In the genomic region with DNA sequence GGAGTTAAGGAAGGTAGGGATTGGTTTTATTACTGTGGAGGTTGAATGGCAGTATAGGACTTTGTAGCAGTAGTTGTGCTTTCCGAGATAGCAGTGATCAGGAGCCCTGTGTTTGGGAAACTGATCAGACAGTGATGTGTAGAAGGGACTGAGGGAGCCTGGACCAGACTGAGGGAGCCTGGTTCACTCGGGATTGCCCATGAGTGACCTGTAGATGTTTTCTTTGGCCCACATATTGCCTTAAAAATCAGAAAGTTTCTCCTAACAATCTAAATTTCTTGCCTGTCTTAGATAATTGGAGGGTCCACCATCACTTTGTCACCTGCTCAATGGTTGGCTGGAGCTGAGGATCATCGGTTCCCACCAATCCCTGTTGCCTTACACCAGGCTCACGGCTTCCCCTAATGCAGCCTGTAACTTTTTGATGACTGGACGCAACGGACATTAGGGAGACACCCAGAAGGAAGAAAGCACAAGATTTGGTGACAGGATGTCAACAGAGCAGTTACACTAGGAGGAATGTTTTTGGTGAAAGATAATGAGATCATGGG, we compare ENCODE assay signal across 1 cellular context.
TF ChIP-seq lines count a peak whose summit lies in the region.

No MANE protein-coding gene starts in this region.

TF ChIP-seq in H1, 55 proteins besides CTCF, POLR2A, EP300 and RAD21:
- TF ChIP-seq POU5F1 (IDR thresholded peaks at IDR 0.05; ENCODE audit: low read depth, low read length): no peak
- TF ChIP-seq FOSL1 (IDR thresholded peaks at IDR 0.05; ENCODE audit: insufficient read depth, low read depth, low read length): no peak
- no peak for TF ChIP-seq KDM1A (IDR thresholded peaks at IDR 0.05; ENCODE audit: borderline replicate concordance, low read length)
- no peak for TF ChIP-seq EZH2 (IDR thresholded peaks at IDR 0.05; ENCODE audit: low read depth, low read length, severe bottlenecking)
- no peak for TF ChIP-seq ATF2 (IDR thresholded peaks at IDR 0.05; ENCODE audit: low read length)
- no peak for TF ChIP-seq CBX8 (IDR thresholded peaks at IDR 0.05; ENCODE audit: borderline replicate concordance, low read depth, low read length)
- TF ChIP-seq POLR2AphosphoS5 (IDR thresholded peaks at IDR 0.05; ENCODE audit: low read depth, low read length): no peak
- no peak for TF ChIP-seq CBX5 (IDR thresholded peaks at IDR 0.05; ENCODE audit: low read depth, low read length)
- TF ChIP-seq SRF (IDR thresholded peaks at IDR 0.05; ENCODE audit: low read depth, low read length): no peak
- TF ChIP-seq HDAC2 (IDR thresholded peaks at IDR 0.05; ENCODE audit: borderline replicate concordance in 1 of 2, low read depth in 2 of 2, low read length in 2 of 2): no peak
- TF ChIP-seq CHD1 (IDR thresholded peaks at IDR 0.05; ENCODE audit: low read depth, low read length): no peak
- TF ChIP-seq YY1 (IDR thresholded peaks at IDR 0.05; ENCODE audit: low read depth, low read length): no peak
- no peak for TF ChIP-seq RNF2 (IDR thresholded peaks at IDR 0.05; ENCODE audit: borderline replicate concordance, low read depth, low read length, missing control alignments, poor library complexity, severe bottlenecking)
- no peak for TF ChIP-seq SP4 (IDR thresholded peaks at IDR 0.05; ENCODE audit: low read length)
- no peak for TF ChIP-seq CHD7 (IDR thresholded peaks at IDR 0.05; ENCODE audit: insufficient replicate concordance, low read length)
- no peak for TF ChIP-seq KDM5A (IDR thresholded peaks at IDR 0.05; ENCODE audit: low read length)
- no peak for TF ChIP-seq RXRA (IDR thresholded peaks at IDR 0.05; ENCODE audit: insufficient read depth, low read depth, low read length)
- no peak for TF ChIP-seq NRF1 (IDR thresholded peaks at IDR 0.05; ENCODE audit: low read depth, low read length)
- no peak for TF ChIP-seq TEAD4 (IDR thresholded peaks at IDR 0.05; ENCODE audit: low read depth, low read length)
- TF ChIP-seq BACH1 (IDR thresholded peaks at IDR 0.05; ENCODE audit: low read length): no peak
